ENCODE assay signal across 8 cellular contexts in genomic region chr1:53220962-53221286, GRCh38. TPM values are rescaled to one million over a fixed set of nuclear protein-coding genes. Genes with fewer than 3 reads are reported as not detected.
DNase-seq lines count a peak whose midpoint lies in the region; ATAC-seq and TF ChIP-seq lines count a peak whose summit lies in the region.

No MANE protein-coding gene starts in this region.

- H3K4me1 Mint-ChIP-seq in naive thymus-derived CD4-positive, alpha-beta T cell: peaks cover 15 to 31% (median 26%) of the 10 kb centered on the region in 7 donors

- H2AFZ ChIP-seq in Karpas-422 (ENCODE audit: low read length): no peak overlapping the region

- H3K36me3 ChIP-seq in Karpas-422 (ENCODE audit: insufficient read depth, low read length): 0 out of 2 replicates have a peak, but pooled peaks cover 5% of the 10 kb centered on the region
- H3K36me3 ChIP-seq in naive thymus-derived CD4-positive, alpha-beta T cell (ENCODE audit: control insufficient read depth in 2 of 3, insufficient read depth in 3 of 3, low read length in 3 of 3): peaks cover 0 to 29% (median 2%) of the 10 kb centered on the region in 3 experiments

- peaks cover 25% of the 10 kb centered on the region for H3K4me1 ChIP-seq in Karpas-422 (ENCODE audit: low read length)
- peaks cover 15% of the 10 kb centered on the region in 2 donors for H3K4me1 ChIP-seq in naive thymus-derived CD4-positive, alpha-beta T cell (ENCODE audit: control insufficient read depth in 2 of 2, insufficient read depth in 2 of 2, low read length in 2 of 2)

- H3K4me3 ChIP-seq in AG04449 (ENCODE audit: low read depth, low read length) (peak overlapping the region; percentile 100), Karpas-422 (ENCODE audit: low read length) (peak overlapping the region; percentile 86), coronary artery (peak overlapping the region; percentile 91)
- H3K4me3 ChIP-seq in naive thymus-derived CD4-positive, alpha-beta T cell (ENCODE audit: low read length): peak overlapping the region; percentile 80

- peaks cover 18% of the 10 kb centered on the region for H3K79me2 ChIP-seq in Karpas-422 (ENCODE audit: low read length)

- TF ChIP-seq CTCF in AG04449 (IDR thresholded peaks at IDR 0.05; ENCODE audit: insufficient read depth, low read length, missing control alignments) (no peak), coronary artery (IDR thresholded peaks at IDR 0.05) (no peak)

- peak overlapping the region; percentile 98 for H3K9ac ChIP-seq in Karpas-422 (ENCODE audit: low read length)

- no peaks in the 10 kb centered on the region for H3K9me3 ChIP-seq in Karpas-422 (ENCODE audit: low read length)
- no peaks in the 10 kb centered on the region for H3K9me3 ChIP-seq in naive thymus-derived CD4-positive, alpha-beta T cell (ENCODE audit: control insufficient read depth in 2 of 3, low read length in 3 of 3)

- H3K27ac ChIP-seq in Karpas-422 (ENCODE audit: low read length) (peak overlapping the region; percentile 79; the same call in 1 of the 2 replicates), coronary artery (peak overlapping the region; percentile 98 to 99)
- peak overlapping the region; percentile 99 for H3K27ac ChIP-seq in naive thymus-derived CD4-positive, alpha-beta T cell (ENCODE audit: low read depth, low read length)

- no peaks in the 10 kb centered on the region for H3K27me3 ChIP-seq in Karpas-422 (ENCODE audit: low read length)
- no peaks in the 10 kb centered on the region for H3K27me3 ChIP-seq in naive thymus-derived CD4-positive, alpha-beta T cell (ENCODE audit: control insufficient read depth in 2 of 2, insufficient read depth in 2 of 2, low read length in 2 of 2)

- peaks cover 0 to 6% (median 0%) of the 10 kb centered on the region in 11 donors for H3K9me3 Mint-ChIP-seq in naive thymus-derived CD4-positive, alpha-beta T cell

- no peaks in the 10 kb centered on the region for H4K20me1 ChIP-seq in Karpas-422 (ENCODE audit: insufficient read depth, low read depth, low read length)

- H3K36me3 Mint-ChIP-seq in naive thymus-derived CD4-positive, alpha-beta T cell: peaks cover 0 to 12% (median 0%) of the 10 kb centered on the region in 5 donors

- POLR2A ChIA-PET in AG04449 (lab: Yijun Ruan, JAX): interaction anchor here (1.0 kb wide), 1 partner anchor 16 kb away, joined by 3 read pairs; no protein-coding TSS in a partner anchor
- POLR2A ChIA-PET in naive thymus-derived CD4-positive, alpha-beta T cell (lab: Charles Lee): interaction anchor here (1.0 to 4.4 kb wide), 3 partner anchors 15 to 106 kb away, joined by 3 to 42 read pairs (median 39); partner anchors contain the start of genes CPT2 and MAGOH

- H3K9me2 ChIP-seq in Karpas-422 (replicated peaks; ENCODE audit: insufficient read depth, low read length): no peaks in the 10 kb centered on the region

- CTCF ChIA-PET in AG04449 (lab: Yijun Ruan, JAX): no interaction called here
- CTCF ChIA-PET in naive thymus-derived CD4-positive, alpha-beta T cell (lab: Charles Lee): interaction anchor here (0.6 to 0.8 kb wide), 2 partner anchors 8 to 263 kb away, joined by 3 to 4 read pairs; no protein-coding TSS in a partner anchor

- DNase-seq in AG04449 (ENCODE audit: low read depth, low spot score) (no peak), Karpas-422 (no peak), coronary artery (ENCODE audit: low spot score) (no peak), OCI-M2 (lab: John Stamatoyannopoulos, UW; ENCODE audit: unreplicated experiment) (no peak), amygdala (lab: John Stamatoyannopoulos, UW) (no peak)
- DNase-seq in naive thymus-derived CD4-positive, alpha-beta T cell: no peak
- no peak for DNase-seq in stimulated activated CD4-positive, alpha-beta T cell treated with anti-CD3 and anti-CD28 coated beads, Interleukin-12 subunit alpha, Interleukin-12 subunit beta, amount 100 ng/mL, for 4 hours

- intact Hi-C loops in naive thymus-derived CD4-positive, alpha-beta T cell (cut with micrococcal nuclease): loop anchor here (1.0 to 10.0 kb wide), 9 partner anchors 17 to 1996 kb away; partner anchors contain the start of genes BTF3L4 (in 2 of the 2), CPT2 (in 2 of the 2), MAGOH (in 2 of the 2) and TXNDC12 (in 2 of the 2)

- H3K4me2 ChIP-seq in Karpas-422 (ENCODE audit: low read depth, low read length, poor library complexity, severe bottlenecking): peak overlapping the region; percentile 100

- peak overlapping the region; percentile 83 to 94 (median 92) for H3K4me3 Mint-ChIP-seq in naive thymus-derived CD4-positive, alpha-beta T cell

- no peaks in the 10 kb centered on the region for H3K27me3 Mint-ChIP-seq in naive thymus-derived CD4-positive, alpha-beta T cell

- ATAC-seq in naive thymus-derived CD4-positive, alpha-beta T cell: no peak
- ATAC-seq in GM18909 (IDR thresholded peaks at IDR 0.05; ENCODE audit: poor library complexity, unreplicated experiment): no peak

- H3K27ac Mint-ChIP-seq in naive thymus-derived CD4-positive, alpha-beta T cell: peak overlapping the region; percentile 91 to 98 (median 96)

RNA-seq across cellular contexts. Expression of gene CZIB, which starts 0.5 kb away (rescaled TPM):
- total RNA-seq in Karpas-422 (2014; rRNA removed; shearing (Covaris generic); ENCODE audit: low replicate concordance): 64.2 and 72.7 TPM in 2 replicates
- total RNA-seq in naive thymus-derived CD4-positive, alpha-beta T cell: 10 to 100 TPM; 41.9 to 94.9 (median 51.4) TPM
- 10 to 100 TPM; 77.5 to 80.1 TPM for polyA plus RNA-seq in naive thymus-derived CD4-positive, alpha-beta T cell

RNA-seq across cellular contexts. Expression of gene MAGOH, which starts 17.4 kb away (rescaled TPM):
- 67.1 and 76.4 TPM in 2 replicates for total RNA-seq in Karpas-422 (2014; rRNA removed; shearing (Covaris generic); ENCODE audit: low replicate concordance)
- total RNA-seq in naive thymus-derived CD4-positive, alpha-beta T cell: 10 to 100 TPM; 37.7 to 76.7 (median 52.3) TPM
- polyA plus RNA-seq in naive thymus-derived CD4-positive, alpha-beta T cell: 100 to 1,000 TPM in 1 of 2 donors, 10 to 100 TPM in 1; 97.2 to 108 TPM

RNA-seq across cellular contexts. Expression of gene CPT2, which starts 24.3 kb away (rescaled TPM):
- total RNA-seq in Karpas-422 (2014; rRNA removed; shearing (Covaris generic); ENCODE audit: low replicate concordance): 32.3 and 37.3 TPM in 2 replicates
- 10 to 100 TPM in 4 of 5 experiments, 1 to 10 TPM in 1; 8.8 to 23.0 (median 13.4) TPM for total RNA-seq in naive thymus-derived CD4-positive, alpha-beta T cell
- polyA plus RNA-seq in naive thymus-derived CD4-positive, alpha-beta T cell: 10 to 100 TPM; 18.7 to 23.2 TPM
